In genomic region chr6:157184202-157185015, GRCh38 we compare ENCODE assay signal across 8 cellular contexts.
DNase-seq lines count a peak whose midpoint lies in the region; ATAC-seq lines count a peak whose summit lies in the region.

No MANE protein-coding gene starts in this region.

- no peaks in the 10 kb centered on the region for H3K27me3 Mint-ChIP-seq in T-helper 17 cell

- WGBS in right cardiac atrium: 51% methylated on average over 25 of the region's 25 CpGs

- peak overlapping the region; percentile 63 for H3K27ac Mint-ChIP-seq in T-helper 17 cell

- intact Hi-C loops in right cardiac atrium (cut with DNase I): loop anchor here in 3 of 4 donors (5.0 to 10.0 kb wide), 4 partner anchors 147 to 620 kb away; no protein-coding TSS in a partner anchor

- H3K27me3 ChIP-seq in right cardiac atrium (ENCODE audit: control insufficient read depth, insufficient read depth): no peaks in the 10 kb centered on the region

- peak overlapping the region; percentile 7 for H3K4me3 Mint-ChIP-seq in T-helper 17 cell

- H3K36me3 Mint-ChIP-seq in T-helper 17 cell (ENCODE audit: low read depth): peaks cover 6% of the 10 kb centered on the region

- H3K4me1 Mint-ChIP-seq in T-helper 17 cell: peaks cover 21% of the 10 kb centered on the region

- ATAC-seq in T-helper 17 cell: peak; percentile 82
- peak; percentile 82 to 83 for ATAC-seq in right cardiac atrium
- ATAC-seq in GM19395 (IDR thresholded peaks at IDR 0.05; ENCODE audit: unreplicated experiment): no peak
- ATAC-seq in GM21390 (IDR thresholded peaks at IDR 0.05; ENCODE audit: unreplicated experiment): no peak

- H3K9me3 ChIP-seq in T-helper 17 cell (ENCODE audit: control insufficient read depth, low read length, poor library complexity, severe bottlenecking): no peaks in the 10 kb centered on the region
- no peaks in the 10 kb centered on the region for H3K9me3 ChIP-seq in right cardiac atrium (ENCODE audit: control insufficient read depth, low read length)

- H3K4me3 ChIP-seq in right cardiac atrium (ENCODE audit: low read length): no peak overlapping the region

- H3K27ac ChIP-seq in right cardiac atrium (ENCODE audit: low read length): no peak overlapping the region

- H3K4me1 ChIP-seq in right cardiac atrium (ENCODE audit: control insufficient read depth, insufficient read depth, low read length): peaks cover 2% of the 10 kb centered on the region

- DNase-seq in GM03348 (ENCODE audit: low spot score) (peak; percentile 92), M059J (ENCODE audit: low read depth) (peak; percentile 51), T-helper 17 cell (peak; percentile 31 to 48 (median 35)), amygdala (lab: John Stamatoyannopoulos, UW) (peak in 46 of 56 donors; percentile 7 to 76 (median 46)), right cardiac atrium (peak; percentile 75 to 91 (median 87)), retina (peak; percentile 81)

Comparison
In these comparisons a context has a peak if more than half of its experiments do, and no peak if none do; other contexts are left out.
1. DNase-seq: peak in every context shown above with its lines; median percentile 92 in GM03348; 87 in right cardiac atrium; 81 in retina; 51 in M059J; 46 in amygdala; 35 in T-helper 17 cell.
2. ATAC-seq: peak in T-helper 17 cell (single experiment) and right cardiac atrium (2 of 2); none in GM19395 (single experiment) and GM21390 (single experiment).